Comparison of ENCODE assay signal across 3 cellular contexts in genomic region chr20:54119744-54120143, GRCh38.
TF ChIP-seq lines count a peak whose summit lies in the region.

No MANE protein-coding gene starts in this region.

TF ChIP-seq in A549, 52 proteins besides CTCF, POLR2A, EP300 and RAD21 (continued from another document):
- TF ChIP-seq JUN (IDR thresholded peaks at IDR 0.05) (no peak), PBX3 (IDR thresholded peaks at IDR 0.05) (no peak), FOXS1 (CRISPR knock-in tag; IDR thresholded peaks at IDR 0.05) (no peak), ELK1 (IDR thresholded peaks at IDR 0.05; ENCODE audit: low read depth, low read length) (no peak), CBX8 (IDR thresholded peaks at IDR 0.05) (no peak), HEYL (CRISPR knock-in tag; IDR thresholded peaks at IDR 0.05) (no peak), PHF8 (IDR thresholded peaks at IDR 0.05; ENCODE audit: borderline replicate concordance, low read depth) (no peak), CEBPB (IDR thresholded peaks at IDR 0.05) (no peak)

TF ChIP-seq in HEK293, 187 proteins besides CTCF, POLR2A, EP300 and RAD21:
- TF ChIP-seq ZNF513 (tag by site-specific recombination; IDR thresholded peaks at IDR 0.05) = no peak
- peak; percentile 62 for TF ChIP-seq ZNF366 (tag by site-specific recombination; conservative IDR thresholded peaks at IDR 0.05)
TF ChIP-seq in HEK293: peak in this region for 1.

TF ChIP-seq in SK-N-SH treated with all-trans-retinoic acid at 6 μM for 48 hours, 23 proteins besides CTCF, POLR2A, EP300 and RAD21 (continued from another document):
- TF ChIP-seq POU6F1 (CRISPR knock-in tag; IDR thresholded peaks at IDR 0.05; ENCODE audit: borderline replicate concordance, low read depth) = no peak
- no peak for TF ChIP-seq ARNTL (CRISPR knock-in tag; IDR thresholded peaks at IDR 0.05; ENCODE audit: borderline replicate concordance, low read depth)
- no peak for TF ChIP-seq CSDC2 (CRISPR knock-in tag; IDR thresholded peaks at IDR 0.05)
